ENCODE assay signal across 15 cellular contexts in the genomic region with DNA sequence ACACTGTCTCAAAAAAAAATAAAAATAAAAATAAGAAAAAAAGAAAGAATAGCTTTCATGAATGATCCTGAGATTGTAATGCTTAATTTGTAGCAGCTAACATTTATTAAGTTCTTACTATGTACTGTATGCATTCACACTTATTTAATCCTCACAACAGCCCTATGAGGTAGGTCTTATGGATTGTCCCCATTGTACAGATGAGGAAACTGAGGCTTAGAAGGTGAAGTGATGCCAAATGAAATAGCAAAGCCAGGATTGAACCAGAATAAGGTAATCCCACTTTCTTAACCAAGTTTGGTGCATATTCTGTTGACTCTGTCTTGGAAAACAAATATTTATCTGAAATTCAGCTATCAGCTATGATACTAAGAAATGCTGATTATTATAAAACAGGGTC. TPM values are rescaled to one million over a fixed set of nuclear protein-coding genes. Genes with fewer than 3 reads are reported as not detected.
DNase-seq lines count a peak whose midpoint lies in the region; ATAC-seq and TF ChIP-seq lines count a peak whose summit lies in the region.
"Had no signal": no experiment of that assay in that cellular context is flagged by ENCODE, and none has a peak within 500 bp of the region (broad histone marks: within the 10 kb centered on the region; RNA-seq: fewer than 3 reads in every experiment).

No MANE protein-coding gene starts in this region.

- no peak for DNase-seq in CD4-positive, CD25-positive, alpha-beta regulatory T cell
- DNase-seq in GM06990 (ENCODE audit: extremely low read depth, insufficient read length) = no peak
- no peak for DNase-seq in memory B cell (ENCODE audit: low spot score in 2 of 2)
- DNase-seq in cortex of kidney (lab: John Stamatoyannopoulos, UW) = no peak
- DNase-seq in GM13976 (ENCODE audit: low spot score) = no peak
- DNase-seq: hypothalamus, MG63, NCI-H1694 treated with DMSO at 0.1 percent for 48 hours, NCI-H446, right cardiac atrium, SHP77, testis had no signal

- peak overlapping the region; percentile 86 for H3K27ac ChIP-seq in CD4-positive, CD25-positive, alpha-beta regulatory T cell (ENCODE audit: insufficient read depth, low read length, poor library complexity, severe bottlenecking)

- ATAC-seq in CD4-positive, CD25-positive, alpha-beta regulatory T cell (ENCODE audit: low read depth in 2 of 2) = no peak
- ATAC-seq in memory B cell (ENCODE audit: low read depth) (no peak), GM19455 (IDR thresholded peaks at IDR 0.05; ENCODE audit: unreplicated experiment) (no peak)
- ATAC-seq: right cardiac atrium had no signal

- peak overlapping the region in 3 of 4 donors; percentile 8 to 96 (median 62) for H3K4me3 Mint-ChIP-seq in CD4-positive, CD25-positive, alpha-beta regulatory T cell
- no peak overlapping the region for H3K4me3 Mint-ChIP-seq in activated naive CD8-positive, alpha-beta T cell
- no peak overlapping the region for H3K4me3 Mint-ChIP-seq in memory B cell

- no peaks in the 10 kb centered on the region for H3K9me3 ChIP-seq in CD4-positive, CD25-positive, alpha-beta regulatory T cell (ENCODE audit: control insufficient read depth in 2 of 2, low read length in 2 of 2)
- H3K9me3 ChIP-seq: MG63, testis had no signal

- in situ Hi-C loops in GM13976 (cut with MboI; ENCODE audit: low sequenced_read_pairs, unreplicated experiment) = no loop called here

- H3K4me1 Mint-ChIP-seq in CD4-positive, CD25-positive, alpha-beta regulatory T cell = peaks cover 11 to 25% (median 13%) of the 10 kb centered on the region in 4 donors
- H3K4me1 Mint-ChIP-seq in activated naive CD8-positive, alpha-beta T cell (ENCODE audit: low read depth) = peaks cover 18% of the 10 kb centered on the region
- peaks cover 17% of the 10 kb centered on the region for H3K4me1 Mint-ChIP-seq in memory B cell

- H3K36me3 Mint-ChIP-seq in CD4-positive, CD25-positive, alpha-beta regulatory T cell = peaks cover 18% of the 10 kb centered on the region
- H3K36me3 Mint-ChIP-seq in activated naive CD8-positive, alpha-beta T cell = no peaks in the 10 kb centered on the region
- peaks cover 7% of the 10 kb centered on the region for H3K36me3 Mint-ChIP-seq in memory B cell

- peak overlapping the region in 1 of 3 donors; percentile 83 for H3K27ac Mint-ChIP-seq in CD4-positive, CD25-positive, alpha-beta regulatory T cell
- H3K27ac Mint-ChIP-seq in activated naive CD8-positive, alpha-beta T cell = peak overlapping the region; percentile 61
- H3K27ac Mint-ChIP-seq in memory B cell = peak overlapping the region; percentile 99

- H3K36me3 ChIP-seq in CD4-positive, CD25-positive, alpha-beta regulatory T cell (ENCODE audit: control insufficient read depth, insufficient read depth, low read length) = peaks cover 4% of the 10 kb centered on the region
- no peaks in the 10 kb centered on the region for H3K36me3 ChIP-seq in GM06990 (ENCODE audit: control insufficient read depth, insufficient read depth, low read length)

- peaks cover 20% of the 10 kb centered on the region for H3K4me1 ChIP-seq in CD4-positive, CD25-positive, alpha-beta regulatory T cell (ENCODE audit: control insufficient read depth, insufficient read depth, low read length, poor library complexity, severe bottlenecking)

- H3K27me3 Mint-ChIP-seq in CD4-positive, CD25-positive, alpha-beta regulatory T cell = no peaks in the 10 kb centered on the region
- H3K27me3 Mint-ChIP-seq in activated naive CD8-positive, alpha-beta T cell = no peaks in the 10 kb centered on the region
- H3K27me3 Mint-ChIP-seq in memory B cell = no peaks in the 10 kb centered on the region

- TF ChIP-seq CTCF in GM06990 (IDR thresholded peaks at IDR 0.05; ENCODE audit: insufficient read depth, low read length, poor library complexity, severe bottlenecking) (no peak), GM13976 (IDR thresholded peaks at IDR 0.05; ENCODE audit: borderline replicate concordance, control extremely low read depth, extremely low read depth, insufficient read depth, missing control alignments) (no peak)

- H3K9me3 Mint-ChIP-seq in CD4-positive, CD25-positive, alpha-beta regulatory T cell = no peaks in the 10 kb centered on the region
- no peaks in the 10 kb centered on the region for H3K9me3 Mint-ChIP-seq in activated naive CD8-positive, alpha-beta T cell (ENCODE audit: low read depth)
- no peaks in the 10 kb centered on the region for H3K9me3 Mint-ChIP-seq in memory B cell

- no peaks in the 10 kb centered on the region for H3K27me3 ChIP-seq in CD4-positive, CD25-positive, alpha-beta regulatory T cell (ENCODE audit: control insufficient read depth, insufficient read depth, low read length)
- no peaks in the 10 kb centered on the region for H3K27me3 ChIP-seq in GM06990 (replicated peaks; ENCODE audit: control insufficient read depth, insufficient read depth, low read length)
- H3K27me3 ChIP-seq: cardiac muscle cell, MG63, testis had no signal

- H3K4me3 ChIP-seq in CD4-positive, CD25-positive, alpha-beta regulatory T cell (ENCODE audit: low read depth, low read length) = peak overlapping the region; percentile 97
- peak overlapping the region; percentile 87 for H3K4me3 ChIP-seq in GM06990 (replicated peaks; ENCODE audit: low read depth, low read length)
- H3K4me3 ChIP-seq: cardiac muscle cell, testis had no signal

RNA-seq across cellular contexts. Expression of gene USP30, which starts 2.1 kb away (rescaled TPM):
- 21.0 TPM for total RNA-seq in CD4-positive, CD25-positive, alpha-beta regulatory T cell
- polyA plus RNA-seq in CD4-positive, CD25-positive, alpha-beta regulatory T cell = 10 to 100 TPM; 10.7 to 14.2 (median 11.6) TPM

RNA-seq across cellular contexts. Expression of gene SVOP, which starts 33.7 kb away (rescaled TPM):
- total RNA-seq in CD4-positive, CD25-positive, alpha-beta regulatory T cell = not detected
- not detected for polyA plus RNA-seq in CD4-positive, CD25-positive, alpha-beta regulatory T cell
- total RNA-seq: cardiac muscle cell had no signal
- polyA plus RNA-seq: cardiac muscle cell had no signal

RNA-seq across cellular contexts. Expression of gene ALKBH2, which starts 38.8 kb away (rescaled TPM):
- total RNA-seq in CD4-positive, CD25-positive, alpha-beta regulatory T cell = 8.7 TPM
- 10 to 100 TPM; 10.6 to 24.9 (median 13.5) TPM for polyA plus RNA-seq in CD4-positive, CD25-positive, alpha-beta regulatory T cell

RNA-seq across cellular contexts. Expression of gene UNG, which starts 42.9 kb away (rescaled TPM):
- 8.9 TPM for total RNA-seq in CD4-positive, CD25-positive, alpha-beta regulatory T cell
- 10 to 100 TPM; 24.1 to 42.2 (median 37.1) TPM for polyA plus RNA-seq in CD4-positive, CD25-positive, alpha-beta regulatory T cell

Comparison
In these comparisons a context has a peak if more than half of its experiments do, and no peak if none do; other contexts are left out.
1. H3K4me3 Mint-ChIP-seq: peak in CD4-positive, CD25-positive, alpha-beta regulatory T cell (3 of 4); none in activated naive CD8-positive, alpha-beta T cell (single experiment) and memory B cell (single experiment).